In the genomic region with DNA sequence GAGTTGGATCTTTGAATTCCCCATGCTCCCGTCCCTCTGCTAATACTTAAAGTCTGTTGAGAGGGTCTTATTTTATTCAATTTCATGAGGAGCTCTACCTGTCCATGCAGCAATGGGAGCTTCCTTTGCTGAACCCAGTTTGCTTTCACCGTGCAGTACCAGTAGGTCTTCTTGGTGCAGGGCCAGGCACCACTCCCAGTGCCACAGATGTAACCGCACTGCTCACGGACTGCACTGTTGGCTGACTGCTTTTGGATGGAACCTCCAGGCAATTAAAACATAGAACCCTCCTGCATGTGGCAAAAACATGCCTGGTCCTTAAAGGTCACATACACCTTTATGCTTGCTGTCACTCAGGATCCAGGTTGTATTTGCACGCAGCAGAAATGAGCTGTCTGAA, we compare ENCODE assay signal across 16 cellular contexts. TPM values are rescaled to one million over a fixed set of nuclear protein-coding genes. Genes with fewer than 3 reads are reported as not detected.
DNase-seq lines count a peak whose midpoint lies in the region; ATAC-seq, FAIRE-seq and TF ChIP-seq lines count a peak whose summit lies in the region.
"Had no signal": no experiment of that assay in that cellular context is flagged by ENCODE, and none has a peak within 500 bp of the region (broad histone marks: within the 10 kb centered on the region; RNA-seq: fewer than 3 reads in every experiment).

No MANE protein-coding gene starts in this region.

- H3K27me3 ChIP-seq in dorsolateral prefrontal cortex, result no peaks in the 10 kb centered on the region
- H3K27me3 ChIP-seq: BLaER1 had no signal

- ATAC-seq in sciatic nerve, result no peak
- ATAC-seq: HepG2 had no signal

- no peak overlapping the region for H3K9ac ChIP-seq in kidney (ENCODE audit: low read length in 2 of 2)
- H3K9ac ChIP-seq: BLaER1 had no signal

- intact Hi-C loops in dorsolateral prefrontal cortex (cut with DNase I) (no loop called here), sciatic nerve (cut with DNase I) (no loop called here), kidney (cut with DNase I) (no loop called here)

- in situ Hi-C loops in G401 (cut with HindIII; ENCODE audit: low sequenced_read_pairs) (no loop called here), GM13977 (cut with MboI; ENCODE audit: low pct_unique_long_range_greater_than_20kb, low sequenced_read_pairs, unreplicated experiment) (no loop called here)

- DNase-seq in G401 (ENCODE audit: low spot score), result peak; percentile 89
- peak; percentile 25 to 68 for DNase-seq in cerebellar nuclear complex (lab: John Stamatoyannopoulos, UW)
- peak in 1 of 10 donors; percentile 83 for DNase-seq in dorsolateral prefrontal cortex
- peak; percentile 27 for DNase-seq in sciatic nerve (ENCODE audit: low spot score)
- DNase-seq in kidney, result no peak
- DNase-seq in GM13977 (ENCODE audit: low spot score), result no peak
- DNase-seq in HT-29 (ENCODE audit: low spot score), result no peak
- DNase-seq: 8988T; CD4-positive, alpha-beta memory T cell; DMS153; DMS79; GF-D8; H9 had no signal

- FAIRE-seq in kidney (lab: Jason Lieb, UNC), result no peak
- FAIRE-seq: H1, HepG2 had no signal

- peak overlapping the region in 51 of 59 donors; percentile 13 to 96 (median 74) for H3K27ac ChIP-seq in dorsolateral prefrontal cortex
- no peak overlapping the region for H3K27ac ChIP-seq in kidney (ENCODE audit: low read depth in 2 of 2, low read length in 2 of 2)
- H3K27ac ChIP-seq: BLaER1 had no signal

- H3K4me1 ChIP-seq in kidney (ENCODE audit: control insufficient read depth in 1 of 2, insufficient read depth in 1 of 2, low read depth in 1 of 2, low read length in 2 of 2), result peaks cover 2 to 5% of the 10 kb centered on the region in 2 donors
- H3K4me1 ChIP-seq: BLaER1 had no signal

- no peak for TF ChIP-seq CTCF in dorsolateral prefrontal cortex (IDR thresholded peaks at IDR 0.05 in 54 of 56, conservative IDR thresholded peaks at IDR 0.05 in 2 of 56; ENCODE audit: low read depth in 1 of 56, partially characterized antibody in 56 of 56)
- no peak for TF ChIP-seq CTCF in kidney (IDR thresholded peaks at IDR 0.05; ENCODE audit: borderline replicate concordance, extremely low read depth, insufficient read depth)
- no peak for TF ChIP-seq CTCF in GM13977 (IDR thresholded peaks at IDR 0.05; ENCODE audit: extremely low read depth, insufficient read depth, missing control alignments)

- no peaks in the 10 kb centered on the region for H3K9me3 ChIP-seq in kidney (ENCODE audit: control insufficient read depth in 1 of 2, low read length in 2 of 2)
- H3K9me3 ChIP-seq: BLaER1 had no signal

- no peaks in the 10 kb centered on the region for H3K36me3 ChIP-seq in kidney (ENCODE audit: control insufficient read depth in 1 of 2, insufficient read depth in 2 of 2, low read length in 2 of 2)
- H3K36me3 ChIP-seq: BLaER1 had no signal

- H3K4me3 ChIP-seq in dorsolateral prefrontal cortex (no peak overlapping the region), kidney (ENCODE audit: low read length in 2 of 2) (no peak overlapping the region)
- H3K4me3 ChIP-seq: BLaER1 had no signal

RNA-seq across cellular contexts. Expression of gene CABP1, which starts 9.3 kb away (rescaled TPM):
- total RNA-seq in G401 (2014; rRNA removed; shearing (Covaris generic)), result 0.86 TPM in 1 of 2 replicates, not detected in the other
- 100 to 1,000 TPM; 104 to 566 (median 357) TPM for total RNA-seq in dorsolateral prefrontal cortex
- total RNA-seq in sciatic nerve, result 2.3 TPM
- total RNA-seq in kidney, result 2.0 TPM
- 24.1 TPM for polyA plus RNA-seq in kidney (ENCODE audit: insufficient read depth, low read depth, low replicate concordance)
- total RNA-seq in HT-29 (2014; rRNA removed; shearing (Covaris generic)), result 3.5 and 7.0 TPM in 2 replicates
- total RNA-seq: CD4-positive, alpha-beta memory T cell; HepG2 had no signal
- polyA plus RNA-seq: CD4-positive, alpha-beta memory T cell; HepG2 had no signal

RNA-seq across cellular contexts. Expression of gene POP5, which starts 49.9 kb away (rescaled TPM):
- 43.9 and 45.9 TPM in 2 replicates for total RNA-seq in G401 (2014; rRNA removed; shearing (Covaris generic))
- total RNA-seq in dorsolateral prefrontal cortex (10 to 100 TPM; 18.5 to 43.3 (median 29.0) TPM), sciatic nerve (19.9 TPM), kidney (50.0 TPM)
- 111 TPM for polyA plus RNA-seq in kidney (ENCODE audit: insufficient read depth, low read depth, low replicate concordance)
- total RNA-seq in HT-29 (2014; rRNA removed; shearing (Covaris generic)), result 61.5 and 70.9 TPM in 2 replicates

RNA-seq across cellular contexts. Expression of gene MLEC, which starts 55.9 kb away (rescaled TPM):
- total RNA-seq in G401 (2014; rRNA removed; shearing (Covaris generic)), result 85.9 and 106 TPM in 2 replicates
- total RNA-seq in dorsolateral prefrontal cortex (10 to 100 TPM; 50.4 to 97.1 (median 73.3) TPM), sciatic nerve (86.9 TPM), kidney (146 TPM)
- polyA plus RNA-seq in kidney (ENCODE audit: insufficient read depth, low read depth, low replicate concordance), result 60.3 TPM
- total RNA-seq in HT-29 (2014; rRNA removed; shearing (Covaris generic)), result 226 and 266 TPM in 2 replicates

Comparison
In these comparisons a context has a peak if more than half of its experiments do, and no peak if none do; other contexts are left out.
1. DNase-seq: peak in G401 (single experiment), cerebellar nuclear complex (2 of 2) and sciatic nerve (single experiment); none in kidney (single experiment), GM13977 (single experiment) and HT-29 (single experiment).
2. H3K27ac ChIP-seq: peak in dorsolateral prefrontal cortex (51 of 59); none in kidney (0 of 2).
3. RNA of gene CABP1, which starts 9.3 kb away (total RNA-seq): 104 to 566 TPM in dorsolateral prefrontal cortex; 3.5 to 7.0 TPM in HT-29, 2.3 TPM in sciatic nerve (single experiment), 2.0 TPM in kidney (single experiment) and 0.86 TPM in G401; every median in the first group is over 10 times any median in the second.